ENCODE assay signal across 20 cellular contexts in the genomic region with DNA sequence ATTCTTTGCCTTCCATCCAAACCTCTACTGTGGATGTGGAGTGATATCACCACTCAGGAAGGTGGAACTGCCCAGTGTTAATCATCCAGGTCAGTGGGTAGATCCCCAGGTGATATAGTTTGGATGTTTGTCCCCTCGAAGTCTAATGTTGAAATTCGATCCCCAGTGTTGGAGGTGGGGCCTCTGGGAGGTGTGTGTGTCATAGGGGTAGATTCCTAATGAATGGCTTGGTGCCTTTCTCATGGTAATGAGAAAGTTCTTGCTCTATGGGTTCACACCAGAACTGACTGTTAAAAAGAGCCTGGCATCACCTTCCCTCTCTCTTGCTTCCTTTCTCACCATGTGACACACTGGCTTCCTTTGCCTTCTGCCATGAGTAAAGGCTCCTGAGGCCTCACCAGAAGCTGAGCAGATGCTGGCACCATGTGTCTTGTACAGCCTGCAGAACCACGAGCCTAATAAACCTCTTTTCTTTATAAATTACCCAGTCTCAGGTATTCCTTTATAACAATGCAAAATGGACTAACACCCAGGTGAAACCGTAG. TPM values are rescaled to one million over a fixed set of nuclear protein-coding genes. Genes with fewer than 3 reads are reported as not detected.
"Had no signal": no experiment of that assay in that cellular context is flagged by ENCODE, and none has a peak within 500 bp of the region (broad histone marks: within the 10 kb centered on the region; RNA-seq: fewer than 3 reads in every experiment).

No MANE protein-coding gene starts in this region.

- DNase-seq: activated B cell treated with CpG ODN at 0.5 μM for 24 hours; activated CD4-positive, alpha-beta T cell treated with anti-CD3 and anti-CD28 coated beads for 48 hours; activated CD8-positive, alpha-beta T cell treated with anti-CD3 and anti-CD28 coated beads for 36 hours; activated naive CD4-positive, alpha-beta T cell; activated naive CD8-positive, alpha-beta T cell treated with anti-CD3 and anti-CD28 coated beads for 36 hours; activated T-cell treated with anti-CD3 and anti-CD28 coated beads, Interleukin-2, amount 50 U/mL, for 1 hour; amniotic stem cell; caudate nucleus; dorsolateral prefrontal cortex; gastrocnemius medialis; heart left ventricle; left cardiac atrium; nephron progenitor cell had no signal

- H3K27me3 Mint-ChIP-seq: progenitor cell of endocrine pancreas had no signal

- H3K36me3 Mint-ChIP-seq: activated naive CD8-positive, alpha-beta T cell treated with anti-CD3 and anti-CD28 coated beads for 36 hours had no signal

- H3K9me3 ChIP-seq: gastrocnemius medialis, right atrium auricular region, suprapubic skin had no signal

- ATAC-seq: activated CD8-positive, alpha-beta T cell treated with anti-CD3 and anti-CD28 coated beads for 36 hours; activated T-helper 17 cell treated with anti-CD3 and anti-CD28 coated beads, Interleukin-2, amount 50 U/mL, for 72 hours; gastrocnemius medialis; heart left ventricle; left cardiac atrium had no signal

- H3K27ac Mint-ChIP-seq: activated B cell treated with CpG ODN at 0.5 μM for 24 hours; activated CD8-positive, alpha-beta T cell treated with anti-CD3 and anti-CD28 coated beads for 36 hours; activated naive CD8-positive, alpha-beta T cell treated with anti-CD3 and anti-CD28 coated beads for 36 hours; activated T-helper 17 cell treated with anti-CD3 and anti-CD28 coated beads, Interleukin-2, amount 50 U/mL, for 72 hours; nephron progenitor cell; progenitor cell of endocrine pancreas; stimulated activated naive CD8-positive, alpha-beta T cell treated with anti-CD3 and anti-CD28 coated beads, Interleukin-15, Interleukin-2, amounts not matched to agents 100 ng/mL and 50 ng/mL, for 24 hours; type B pancreatic cell had no signal

- H3K4me1 ChIP-seq: gastrocnemius medialis, heart left ventricle, right atrium auricular region, suprapubic skin had no signal

- FAIRE-seq: colon had no signal

- H3K36me3 ChIP-seq: gastrocnemius medialis, heart left ventricle, right atrium auricular region, suprapubic skin had no signal

- H3K4me1 Mint-ChIP-seq: activated B cell treated with CpG ODN at 0.5 μM for 24 hours; activated naive CD8-positive, alpha-beta T cell treated with anti-CD3 and anti-CD28 coated beads for 36 hours; activated T-helper 17 cell treated with anti-CD3 and anti-CD28 coated beads, Interleukin-2, amount 50 U/mL, for 72 hours; nephron progenitor cell had no signal

- H3K27me3 ChIP-seq: right atrium auricular region had no signal

- H3K4me3 ChIP-seq: dorsolateral prefrontal cortex, gastrocnemius medialis, heart left ventricle, right atrium auricular region, suprapubic skin had no signal

- H3K4me3 Mint-ChIP-seq: activated B cell treated with CpG ODN at 0.5 μM for 24 hours; activated CD8-positive, alpha-beta T cell treated with anti-CD3 and anti-CD28 coated beads for 36 hours; activated naive CD8-positive, alpha-beta T cell treated with anti-CD3 and anti-CD28 coated beads for 36 hours; activated T-helper 17 cell treated with anti-CD3 and anti-CD28 coated beads, Interleukin-2, amount 50 U/mL, for 72 hours; nephron progenitor cell; stimulated activated naive CD8-positive, alpha-beta T cell treated with anti-CD3 and anti-CD28 coated beads, Interleukin-15, Interleukin-2, amounts not matched to agents 100 ng/mL and 50 ng/mL, for 24 hours; type B pancreatic cell had no signal

- H3K9me3 Mint-ChIP-seq: activated B cell treated with CpG ODN at 0.5 μM for 24 hours; activated T-helper 17 cell treated with anti-CD3 and anti-CD28 coated beads, Interleukin-2, amount 50 U/mL, for 72 hours; type B pancreatic cell had no signal

- H3K27ac ChIP-seq: dorsolateral prefrontal cortex, gastrocnemius medialis, heart left ventricle, right atrium auricular region, suprapubic skin had no signal

RNA-seq across cellular contexts. Expression of gene SOWAHB, which starts 6.8 kb away (rescaled TPM):
- total RNA-seq: activated B cell treated with CpG ODN at 0.5 μM for 24 hours; activated CD8-positive, alpha-beta T cell treated with anti-CD3 and anti-CD28 coated beads for 36 hours; activated T-helper 17 cell treated with anti-CD3 and anti-CD28 coated beads, Interleukin-2, amount 50 U/mL, for 72 hours; left cardiac atrium; right atrium auricular region had no signal
- polyA plus RNA-seq: heart left ventricle had no signal
